ENCODE assay signal across 9 cellular contexts in genomic region chr7:4830176-4830575, GRCh38. TPM values are rescaled to one million over a fixed set of nuclear protein-coding genes. Genes with fewer than 3 reads are reported as not detected.
DNase-seq lines count a peak whose midpoint lies in the region; ATAC-seq and TF ChIP-seq lines count a peak whose summit lies in the region.
"Had no signal": no experiment of that assay in that cellular context is flagged by ENCODE, and none has a peak within 500 bp of the region (broad histone marks: within the 10 kb centered on the region; RNA-seq: fewer than 3 reads in every experiment).

No MANE protein-coding gene starts in this region.

- no peak overlapping the region for H2AFZ ChIP-seq in Loucy (ENCODE audit: low read length)

- no peaks in the 10 kb centered on the region for H3K9me3 ChIP-seq in Loucy (ENCODE audit: insufficient read depth, low read depth, low read length)
- H3K9me3 ChIP-seq: BLaER1 treated with 17β-estradiol and CSF1 and Interleukin-3, amounts not matched to agents 10 nM and 100 nM had no signal

- H3K4me2 ChIP-seq in Loucy (ENCODE audit: low read depth, low read length, poor library complexity, severe bottlenecking), result no peak overlapping the region

- H3F3A ChIP-seq in Loucy (ENCODE audit: low read depth), result no peaks in the 10 kb centered on the region

- H3K27me3 ChIP-seq in Loucy (ENCODE audit: insufficient read depth, low read length, poor library complexity, severe bottlenecking), result no peaks in the 10 kb centered on the region
- H3K27me3 ChIP-seq: BLaER1 treated with 17β-estradiol and CSF1 and Interleukin-3, amounts not matched to agents 10 nM and 100 nM had no signal

- TF ChIP-seq CTCF in Loucy (conservative IDR thresholded peaks at IDR 0.05; ENCODE audit: low read length), result peak; percentile 94

- H3K9me2 ChIP-seq in Loucy (replicated peaks; ENCODE audit: low read depth, low read length), result no peaks in the 10 kb centered on the region

- H3K36me3 ChIP-seq in Loucy (ENCODE audit: insufficient read depth, low read length), result no peaks in the 10 kb centered on the region

- H3K4me1 ChIP-seq in Loucy (ENCODE audit: insufficient read depth, low read length, poor library complexity, severe bottlenecking), result no peaks in the 10 kb centered on the region

- H4K20me1 ChIP-seq in Loucy (ENCODE audit: insufficient read depth, low read length, poor library complexity, severe bottlenecking), result no peaks in the 10 kb centered on the region
- H4K20me1 ChIP-seq: BLaER1 treated with 17β-estradiol and CSF1 and Interleukin-3, amounts not matched to agents 10 nM and 100 nM had no signal

- DNase-seq in NCI-H1436 (lab: John Stamatoyannopoulos, UW) (peak; percentile 36), NCI-H1436 treated with DMSO at 0.1 percent for 48 hours (lab: John Stamatoyannopoulos, UW) (no peak), dermis microvascular lymphatic vessel endothelial cell (ENCODE audit: low read depth in 2 of 2) (peak; percentile 83 to 84), lung microvascular endothelial cell (ENCODE audit: low read depth in 2 of 2) (peak; percentile 59 to 95)
- peak; percentile 37 for DNase-seq in activated CD4-positive, alpha-beta T cell treated with anti-CD3 and anti-CD28 coated beads for 1 hour
- DNase-seq in stimulated activated CD8-positive, alpha-beta memory T cell treated with anti-CD3 and anti-CD28 coated beads, Interleukin-7, amount 100 ng/mL, for 4 hours (ENCODE audit: low read depth in 2 of 2), result peak; percentile 23 to 34

- H3K4me3 ChIP-seq in Loucy (ENCODE audit: low read length, poor library complexity, severe bottlenecking), result no peak overlapping the region
- H3K4me3 ChIP-seq: BLaER1 treated with 17β-estradiol and CSF1 and Interleukin-3, amounts not matched to agents 10 nM and 100 nM had no signal

- H3K79me2 ChIP-seq in Loucy (ENCODE audit: insufficient read depth, low read length), result no peaks in the 10 kb centered on the region

- no peak for ATAC-seq in HG02759 (IDR thresholded peaks at IDR 0.05; ENCODE audit: unreplicated experiment)

- no peak overlapping the region for H3K9ac ChIP-seq in Loucy (ENCODE audit: low read depth, low read length, poor library complexity, severe bottlenecking)
- H3K9ac ChIP-seq: BLaER1 treated with 17β-estradiol and CSF1 and Interleukin-3, amounts not matched to agents 10 nM and 100 nM had no signal

RNA-seq across cellular contexts. Expression of gene PAPOLB, which starts 31.7 kb away (rescaled TPM):
- total RNA-seq in dermis microvascular lymphatic vessel endothelial cell (0.13 and 0.25 TPM in 2 replicates), lung microvascular endothelial cell (under 0.01 TPM in 2 replicates)

RNA-seq across cellular contexts. Expression of gene RADIL, which starts 53.3 kb away (rescaled TPM):
- total RNA-seq in dermis microvascular lymphatic vessel endothelial cell, result 1.7 and 5.6 TPM in 2 replicates
- 2.0 and 3.2 TPM in 2 replicates for total RNA-seq in lung microvascular endothelial cell

RNA-seq across cellular contexts. Expression of gene AP5Z1, which starts 54.8 kb away (rescaled TPM):
- 17.6 and 33.1 TPM in 2 replicates for total RNA-seq in dermis microvascular lymphatic vessel endothelial cell
- total RNA-seq in lung microvascular endothelial cell, result 19.2 and 20.2 TPM in 2 replicates
